Comparison of ENCODE assay signal across 8 cellular contexts in genomic region chr14:95098984-95099599, GRCh38. TPM values are rescaled to one million over a fixed set of nuclear protein-coding genes. Genes with fewer than 3 reads are reported as not detected.
DNase-seq lines count a peak whose midpoint lies in the region; ATAC-seq, FAIRE-seq and TF ChIP-seq lines count a peak whose summit lies in the region.

No MANE protein-coding gene starts in this region.

- no peaks in the 10 kb centered on the region for H3K36me3 ChIP-seq in parathyroid adenoma (ENCODE audit: control insufficient read depth, insufficient read depth, low read length)

- no peaks in the 10 kb centered on the region for H3K4me1 ChIP-seq in parathyroid adenoma

- peak; percentile 54 for FAIRE-seq in GM12892 (lab: Jason Lieb, UNC)
- FAIRE-seq in frontal cortex (lab: Jason Lieb, UNC), result peak; percentile 66

- no peaks in the 10 kb centered on the region for H3K9me3 ChIP-seq in parathyroid adenoma (ENCODE audit: control insufficient read depth, low read length)

- no peak overlapping the region for H2AFZ ChIP-seq in parathyroid adenoma

- DNase-seq in AG09309 (ENCODE audit: low read depth) (peak; percentile 25), GM12892 (ENCODE audit: insufficient read length) (no peak), NCI-H460 (ENCODE audit: extremely low read depth, low read depth) (peak; percentile 77), frontal cortex (ENCODE audit: low spot score in 2 of 2) (no peak)
- peak; percentile 56 for DNase-seq in activated CD8-positive, alpha-beta T cell treated with anti-CD3 and anti-CD28 coated beads, Interleukin-2, amount 10 ng/mL, durations not matched to agents 7 days and 5 days

- TF ChIP-seq CTCF in AG09309 (IDR thresholded peaks at IDR 0.05; ENCODE audit: control insufficient read depth, insufficient read depth, low read depth, low read length, missing control alignments) (peak; percentile 80), parathyroid adenoma (IDR thresholded peaks at IDR 0.05) (peak; percentile 70)

- POLR2A ChIA-PET in activated CD8-positive, alpha-beta T cell treated with anti-CD3 and anti-CD28 coated beads, Interleukin-2, amount 10 ng/mL, durations not matched to agents 7 days and 5 days (lab: Charles Lee), result no interaction called here

- peaks cover 2% of the 10 kb centered on the region for H3K79me2 ChIP-seq in parathyroid adenoma

- H3K4me3 Mint-ChIP-seq in activated CD8-positive, alpha-beta T cell treated with anti-CD3 and anti-CD28 coated beads, Interleukin-2, amount 10 ng/mL, durations not matched to agents 7 days and 5 days, result no peak overlapping the region

- H3K27me3 Mint-ChIP-seq in activated CD8-positive, alpha-beta T cell treated with anti-CD3 and anti-CD28 coated beads, Interleukin-2, amount 10 ng/mL, durations not matched to agents 7 days and 5 days (ENCODE audit: low read depth), result no peaks in the 10 kb centered on the region

- peak; percentile 61 for ATAC-seq in activated CD8-positive, alpha-beta T cell treated with anti-CD3 and anti-CD28 coated beads, Interleukin-2, amount 10 ng/mL, durations not matched to agents 7 days and 5 days
- ATAC-seq in GM19328 (IDR thresholded peaks at IDR 0.05; ENCODE audit: unreplicated experiment) (no peak), HG03571 (IDR thresholded peaks at IDR 0.05; ENCODE audit: unreplicated experiment) (no peak)

- no peak overlapping the region for H3K27ac ChIP-seq in parathyroid adenoma

- no peak overlapping the region for H3K9ac ChIP-seq in parathyroid adenoma

- TF ChIP-seq POLR2A in GM12892 (IDR thresholded peaks at IDR 0.05; ENCODE audit: low read depth, low read length), result no peak

- H3K4me3 ChIP-seq in AG09309 (ENCODE audit: control insufficient read depth, low read depth, low read length), result no peak overlapping the region
- no peak overlapping the region for H3K4me3 ChIP-seq in parathyroid adenoma (ENCODE audit: low read depth, low read length)

- H3K27ac Mint-ChIP-seq in activated CD8-positive, alpha-beta T cell treated with anti-CD3 and anti-CD28 coated beads, Interleukin-2, amount 10 ng/mL, durations not matched to agents 7 days and 5 days, result no peak overlapping the region

- peaks cover 11% of the 10 kb centered on the region for H3K4me1 Mint-ChIP-seq in activated CD8-positive, alpha-beta T cell treated with anti-CD3 and anti-CD28 coated beads, Interleukin-2, amount 10 ng/mL, durations not matched to agents 7 days and 5 days (ENCODE audit: low read depth)

- H3K36me3 Mint-ChIP-seq in activated CD8-positive, alpha-beta T cell treated with anti-CD3 and anti-CD28 coated beads, Interleukin-2, amount 10 ng/mL, durations not matched to agents 7 days and 5 days (ENCODE audit: low read depth), result peaks cover 51% of the 10 kb centered on the region

- H3K4me2 ChIP-seq in parathyroid adenoma (ENCODE audit: low read length), result no peak overlapping the region

- CTCF ChIA-PET in activated CD8-positive, alpha-beta T cell treated with anti-CD3 and anti-CD28 coated beads, Interleukin-2, amount 10 ng/mL, durations not matched to agents 7 days and 5 days (lab: Charles Lee), result interaction anchor here (0.9 to 1.1 kb wide), 4 partner anchors 10 to 409 kb away, joined by 3 to 4 read pairs (median 4); no protein-coding TSS in a partner anchor

- H3K27me3 ChIP-seq in parathyroid adenoma (ENCODE audit: control insufficient read depth, insufficient read depth, low read length), result no peaks in the 10 kb centered on the region

- no peaks in the 10 kb centered on the region for H3K9me3 Mint-ChIP-seq in activated CD8-positive, alpha-beta T cell treated with anti-CD3 and anti-CD28 coated beads, Interleukin-2, amount 10 ng/mL, durations not matched to agents 7 days and 5 days (ENCODE audit: insufficient read depth)

RNA-seq across cellular contexts. Expression of gene DICER1, which starts 58.2 kb away (rescaled TPM):
- 21.2 TPM for polyA plus RNA-seq in GM12892 (2012; ENCODE audit: missing spikeins)
- 32.8 and 43.7 TPM in 2 replicates for total RNA-seq in NCI-H460 (2014; rRNA removed; shearing (Covaris generic))
- polyA plus RNA-seq in NCI-H460 (2014; cell fraction: nucleus; rRNA removed), result 23.7 and 38.6 TPM in 2 replicates
- 10 to 100 TPM; 57.5 to 59.7 TPM for total RNA-seq in activated CD8-positive, alpha-beta T cell treated with anti-CD3 and anti-CD28 coated beads, Interleukin-2, amount 10 ng/mL, durations not matched to agents 7 days and 5 days
- total RNA-seq in frontal cortex, result 226 TPM

Comparison
In these comparisons a context has a peak if more than half of its experiments do, and no peak if none do; other contexts are left out.
1. DNase-seq: peak in AG09309 (single experiment), NCI-H460 (single experiment) and activated CD8-positive, alpha-beta T cell treated with anti-CD3 and anti-CD28 coated beads, Interleukin-2, amount 10 ng/mL, durations not matched to agents 7 days and 5 days (single experiment); none in GM12892 (single experiment) and frontal cortex (0 of 2).